ENCODE assay signal across 8 cellular contexts in the genomic region with DNA sequence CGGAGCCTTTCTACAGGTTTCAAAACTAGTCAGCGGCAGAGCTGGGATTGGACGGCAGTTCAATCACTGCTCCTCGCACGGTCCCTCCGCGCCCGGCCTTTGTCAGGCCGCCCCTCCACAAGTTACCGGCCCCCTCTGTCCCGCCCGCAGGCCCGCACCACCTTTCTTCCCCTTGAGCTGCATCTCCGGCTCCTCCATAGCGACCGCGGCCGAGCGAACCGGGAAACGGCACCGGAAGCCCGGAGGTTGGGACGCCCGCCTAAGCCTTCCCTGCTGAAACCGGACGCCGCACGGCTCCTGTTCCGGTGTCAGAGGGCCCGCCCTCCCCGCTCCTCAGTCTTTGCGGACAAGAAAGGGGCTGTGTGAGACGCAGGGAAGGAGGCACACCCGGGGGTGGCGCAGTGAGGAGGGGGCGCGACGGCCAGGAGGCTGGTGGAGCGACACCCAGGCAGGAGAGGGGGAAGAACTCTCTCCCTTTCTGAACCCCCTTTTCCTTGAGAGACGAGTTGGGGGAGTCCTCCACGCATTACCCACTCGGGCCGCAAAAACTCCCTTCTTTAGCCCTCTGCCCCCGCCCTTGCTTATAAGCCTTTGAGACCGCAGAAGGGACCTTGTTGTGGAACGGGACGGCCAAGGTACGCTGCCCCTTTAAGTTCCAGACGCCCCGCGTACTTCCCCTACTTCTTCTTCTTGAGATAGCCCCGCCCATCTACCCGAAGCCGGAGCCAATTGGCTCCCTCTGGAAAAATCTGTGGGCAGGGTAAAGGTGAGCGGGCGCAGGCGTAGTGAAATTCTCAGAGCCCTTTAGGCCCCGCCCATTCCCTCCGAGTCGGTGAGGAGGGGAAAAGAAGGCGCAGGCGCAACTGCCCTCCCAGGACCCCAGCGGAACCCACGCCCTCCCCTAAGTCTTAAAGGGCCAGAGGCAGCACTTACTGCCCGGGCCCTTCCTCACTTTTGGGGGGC. TPM values are rescaled to one million over a fixed set of nuclear protein-coding genes. Genes with fewer than 3 reads are reported as not detected.
DNase-seq lines count a peak whose midpoint lies in the region; ATAC-seq, FAIRE-seq and TF ChIP-seq lines count a peak whose summit lies in the region.

BORCS8 (minus strand) TSS at position 233 of the 963 bp plus-strand sequence; CDS start at position 198, 35 bp downstream.
A gene with protein sequence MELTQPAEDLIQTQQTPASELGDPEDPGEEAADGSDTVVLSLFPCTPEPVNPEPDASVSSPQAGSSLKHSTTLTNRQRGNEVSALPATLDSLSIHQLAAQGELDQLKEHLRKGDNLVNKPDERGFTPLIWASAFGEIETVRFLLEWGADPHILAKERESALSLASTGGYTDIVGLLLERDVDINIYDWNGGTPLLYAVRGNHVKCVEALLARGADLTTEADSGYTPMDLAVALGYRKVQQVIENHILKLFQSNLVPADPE (plus strand): TSS at position 339 of the 963 bp plus-strand sequence. CDS start 1,689 bp downstream, outside the sequence.

- H3K4me3 ChIP-seq in OCI-LY7 (ENCODE audit: low read depth, low read length, poor library complexity, severe bottlenecking): peak within 1 kb of the TSS; percentile 93

- H3K36me3 Mint-ChIP-seq in endothelial cell (ENCODE audit: low read depth, unreplicated experiment) (peaks cover 9% of the 10 kb centered on the region), mesothelial cell of epicardium (peaks cover 6% of the 10 kb centered on the region)

- TF ChIP-seq CTCF in D721Med (IDR thresholded peaks at IDR 0.05; ENCODE audit: insufficient read depth, missing control alignments) (no peak), OCI-LY7 (conservative IDR thresholded peaks at IDR 0.05; ENCODE audit: low read length) (no peak), endothelial cell (IDR thresholded peaks at IDR 0.05; ENCODE audit: unreplicated experiment) (no peak), mesothelial cell of epicardium (IDR thresholded peaks at IDR 0.05; ENCODE audit: unreplicated experiment) (no peak)

- no TSS peak for BruUV-seq in OCI-LY7 (replicated peaks; lab: Mats Ljungman, UMichigan)

- peak; percentile 72 for ATAC-seq in GM21526 (IDR thresholded peaks at IDR 0.05; ENCODE audit: low FRiP score, unreplicated experiment)

- peak within 1 kb of the TSS; percentile 97 for H3K27ac Mint-ChIP-seq in endothelial cell (ENCODE audit: unreplicated experiment)
- H3K27ac Mint-ChIP-seq in mesothelial cell of epicardium: peak within 1 kb of the TSS; percentile 99

- no peaks in the 10 kb centered on the region for H4K20me1 ChIP-seq in OCI-LY7 (ENCODE audit: insufficient read depth, low read length)

- H3K9me3 Mint-ChIP-seq in endothelial cell (ENCODE audit: unreplicated experiment): no peaks in the 10 kb centered on the region
- H3K9me3 Mint-ChIP-seq in mesothelial cell of epicardium: no peaks in the 10 kb centered on the region

- CTCF ChIA-PET in OCI-LY7 (lab: Charles Lee; ENCODE audit: unreplicated experiment): interaction anchor here (0.5 to 1.2 kb wide), 2 partner anchors 11 to 141 kb away, joined by 3 to 7 read pairs; partner anchors contain the start of gene NR2C2AP

- H2AFZ ChIP-seq in OCI-LY7 (ENCODE audit: low read length): peak within 1 kb of the TSS; percentile 87; the same call in 1 of the 2 replicates

- FAIRE-seq in D721Med (lab: Jason Lieb, UNC): no peak

- peaks cover 22% of the 10 kb centered on the region for H3K36me3 ChIP-seq in OCI-LY7 (ENCODE audit: insufficient read depth, low read length)

- H3K4me1 Mint-ChIP-seq in endothelial cell (ENCODE audit: unreplicated experiment): peaks cover 24% of the 10 kb centered on the region
- peaks cover 31% of the 10 kb centered on the region for H3K4me1 Mint-ChIP-seq in mesothelial cell of epicardium

- H3K79me2 ChIP-seq in OCI-LY7 (ENCODE audit: insufficient read depth, low read depth, low read length): peaks cover 34% of the 10 kb centered on the region

- no peaks in the 10 kb centered on the region for H3K9me3 ChIP-seq in OCI-LY7 (ENCODE audit: low read length)

- peak within 1 kb of the TSS; percentile 97 for H3K4me3 Mint-ChIP-seq in endothelial cell (ENCODE audit: unreplicated experiment)
- peak within 1 kb of the TSS; percentile 98 for H3K4me3 Mint-ChIP-seq in mesothelial cell of epicardium

- H3K27me3 Mint-ChIP-seq in endothelial cell (ENCODE audit: unreplicated experiment): peaks cover 14% of the 10 kb centered on the region
- no peaks in the 10 kb centered on the region for H3K27me3 Mint-ChIP-seq in mesothelial cell of epicardium (ENCODE audit: low read depth)

- H3K9me2 ChIP-seq in OCI-LY7 (ENCODE audit: insufficient read depth, low read length): no peaks in the 10 kb centered on the region

- POLR2A ChIA-PET in OCI-LY7 (lab: Charles Lee): interaction anchor here (0.8 to 2.4 kb wide), 5 partner anchors 10 to 36 kb away, joined by 3 to 24 read pairs (median 3); partner anchors contain the start of genes MEF2B and NR2C2AP

- intact Hi-C loops in OCI-LY7 (cut with micrococcal nuclease; ENCODE audit: unreplicated experiment): loop anchor here (1.0 to 5.0 kb wide), 3 partner anchors 170 to 298 kb away; partner anchors contain the start of gene GATAD2A

- H3K4me1 ChIP-seq in OCI-LY7 (ENCODE audit: insufficient read depth, low read length, poor library complexity, severe bottlenecking): peaks cover 31% of the 10 kb centered on the region

- peak within 1 kb of the TSS; percentile 89 for H3K27ac ChIP-seq in OCI-LY7 (ENCODE audit: low read depth, low read length, poor library complexity, severe bottlenecking)

- DNase-seq in D721Med (ENCODE audit: insufficient read length, low spot score) (peak; percentile 92), HuH-7.5 (ENCODE audit: low spot score) (peak; percentile 99), OCI-LY7 (ENCODE audit: low spot score) (peak; percentile 100), activated T-cell treated with anti-CD3 and anti-CD28 coated beads for 1 hour (ENCODE audit: low read depth) (peak; percentile 97), endothelial cell (ENCODE audit: low spot score) (peak; percentile 98), mesothelial cell of epicardium (ENCODE audit: low spot score in 2 of 2, unreplicated experiment in 2 of 2) (peak; percentile 97 to 99)
- DNase-seq in stimulated activated CD8-positive, alpha-beta memory T cell treated with anti-CD3 and anti-CD28 coated beads, Interleukin-15, amount 100 ng/mL, for 48 hours (ENCODE audit: low read depth in 2 of 2): peak; percentile 98 to 99

- peak within 1 kb of the TSS; percentile 93 for H3K4me2 ChIP-seq in OCI-LY7 (ENCODE audit: low read length)

RNA-seq across cellular contexts. Expression of gene BORCS8, which starts in this region (rescaled TPM):
- 31.0 and 39.8 TPM in 2 replicates for total RNA-seq in OCI-LY7 (2014; rRNA removed; shearing (Covaris generic))
- total RNA-seq in OCI-LY7 (2022) (35.2 and 40.2 TPM in 2 replicates), endothelial cell (ENCODE audit: unreplicated experiment) (31.3 TPM), mesothelial cell of epicardium (26.4 to 28.4 TPM (median 26.7 TPM) in 3 replicates)

RNA-seq across cellular contexts. Expression of the second gene that starts in this region (rescaled TPM):
- total RNA-seq in OCI-LY7 (2014; rRNA removed; shearing (Covaris generic)): 103 and 105 TPM in 2 replicates
- total RNA-seq in OCI-LY7 (2022) (114 and 115 TPM in 2 replicates), endothelial cell (ENCODE audit: unreplicated experiment) (131 TPM), mesothelial cell of epicardium (90.4 to 93.6 TPM (median 92.0 TPM) in 3 replicates)

Comparison
In these comparisons a context has a peak if more than half of its experiments do, and no peak if none do; other contexts are left out.
1. Peak in every context shown above with its lines: DNase-seq, ATAC-seq, H3K4me3 ChIP-seq and H3K27ac ChIP-seq.